Comparison of ENCODE assay signal across 7 cellular contexts in the genomic region with DNA sequence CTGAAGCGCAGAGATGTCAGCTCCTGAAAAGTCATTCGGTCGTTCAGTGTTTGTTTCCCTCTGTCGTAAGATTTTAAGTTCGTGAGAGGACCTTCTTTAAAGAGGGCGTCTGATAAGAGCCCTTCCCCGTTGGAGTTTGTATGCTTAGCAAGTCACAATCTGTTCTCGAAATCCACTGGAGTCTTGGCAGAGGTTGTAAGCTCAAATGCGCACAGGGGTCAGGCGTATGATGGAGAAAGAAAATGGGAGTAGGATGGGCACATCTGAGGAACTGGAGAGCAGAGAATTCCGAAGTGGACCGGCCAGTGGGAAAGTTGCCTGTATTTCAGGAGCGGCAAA. TPM values are rescaled to one million over a fixed set of nuclear protein-coding genes. Genes with fewer than 3 reads are reported as not detected.
DNase-seq lines count a peak whose midpoint lies in the region; ATAC-seq and TF ChIP-seq lines count a peak whose summit lies in the region.

No MANE protein-coding gene starts in this region.

- TF ChIP-seq CTCF in HFF-Myc (IDR thresholded peaks at IDR 0.05; ENCODE audit: low read depth, low read length, missing control alignments) (no peak), liver (IDR thresholded peaks at IDR 0.05; ENCODE audit: low read depth, low read length, missing input control) (no peak)

- no peaks in the 10 kb centered on the region for H3K9me3 ChIP-seq in liver (ENCODE audit: control insufficient read depth in 4 of 4, low read length in 3 of 4)

- peaks cover 6 to 33% (median 24%) of the 10 kb centered on the region in 4 donors for H3K4me1 ChIP-seq in liver (ENCODE audit: control insufficient read depth in 4 of 4, insufficient read depth in 4 of 4, low read length in 3 of 4)

- peak overlapping the region; percentile 51 to 76 for H3K9ac ChIP-seq in liver (ENCODE audit: low read depth in 1 of 2, low read length in 2 of 2)

- peak in 1 of 2 donors; percentile 15 for TF ChIP-seq RAD21 in liver (IDR thresholded peaks at IDR 0.05)

- H3K36me3 ChIP-seq in liver (ENCODE audit: control insufficient read depth in 4 of 4, insufficient read depth in 3 of 4, low read depth in 1 of 4, low read length in 3 of 4) = peaks cover 0 to 3% (median under 1%) of the 10 kb centered on the region in 4 donors

- 5% methylated on average over 13 of the region's 13 CpGs for WGBS in liver

- peak overlapping the region; percentile 83 for H3K4me3 ChIP-seq in HFF-Myc (replicated peaks; ENCODE audit: low read depth, low read length)
- peak overlapping the region; percentile 70 to 84 (median 77) for H3K4me3 ChIP-seq in liver (ENCODE audit: low read depth in 1 of 3, low read length in 3 of 3)

- ATAC-seq in GM18499 (IDR thresholded peaks at IDR 0.05; ENCODE audit: insufficient read depth, unreplicated experiment) = peak; percentile 3

- H3K27ac ChIP-seq in liver (ENCODE audit: low read depth in 1 of 2, low read length in 2 of 2) = peak overlapping the region; percentile 89 to 90

- no peaks in the 10 kb centered on the region for H3K27me3 ChIP-seq in liver (ENCODE audit: control insufficient read depth in 4 of 4, insufficient read depth in 4 of 4, low read length in 3 of 4)

- DNase-seq in HFF-Myc (ENCODE audit: extremely low read depth, low read depth) (no peak), NCI-H69 (lab: John Stamatoyannopoulos, UW) (peak; percentile 74), cerebellar cortex (ENCODE audit: low spot score) (peak; percentile 50), superior temporal gyrus (ENCODE audit: extremely low spot score) (peak; percentile 68), COLO829 (ENCODE audit: low spot score) (no peak)

TF ChIP-seq in liver, 16 proteins besides CTCF, POLR2A, EP300 and RAD21:
- TF ChIP-seq EGR1 (IDR thresholded peaks at IDR 0.05; ENCODE audit: low read depth in 2 of 2) = no peak
- TF ChIP-seq, protein P1, sequence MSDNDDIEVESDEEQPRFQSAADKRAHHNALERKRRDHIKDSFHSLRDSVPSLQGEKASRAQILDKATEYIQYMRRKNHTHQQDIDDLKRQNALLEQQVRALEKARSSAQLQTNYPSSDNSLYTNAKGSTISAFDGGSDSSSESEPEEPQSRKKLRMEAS (IDR thresholded peaks at IDR 0.05) = peak; percentile 4

RNA-seq across cellular contexts. Expression of a gene that starts 0.7 kb away (rescaled TPM):
- total RNA-seq in liver = 100 to 1,000 TPM; 299 to 699 TPM
- 100 to 1,000 TPM; 378 to 407 TPM for polyA plus RNA-seq in liver

Comparison
In these comparisons a context has a peak if more than half of its experiments do, and no peak if none do; other contexts are left out.
1. DNase-seq: peak in NCI-H69 (single experiment), cerebellar cortex (single experiment) and superior temporal gyrus (single experiment); none in HFF-Myc (single experiment) and COLO829 (single experiment).